12 cellular contexts compared by ENCODE assay signal in the genomic region with DNA sequence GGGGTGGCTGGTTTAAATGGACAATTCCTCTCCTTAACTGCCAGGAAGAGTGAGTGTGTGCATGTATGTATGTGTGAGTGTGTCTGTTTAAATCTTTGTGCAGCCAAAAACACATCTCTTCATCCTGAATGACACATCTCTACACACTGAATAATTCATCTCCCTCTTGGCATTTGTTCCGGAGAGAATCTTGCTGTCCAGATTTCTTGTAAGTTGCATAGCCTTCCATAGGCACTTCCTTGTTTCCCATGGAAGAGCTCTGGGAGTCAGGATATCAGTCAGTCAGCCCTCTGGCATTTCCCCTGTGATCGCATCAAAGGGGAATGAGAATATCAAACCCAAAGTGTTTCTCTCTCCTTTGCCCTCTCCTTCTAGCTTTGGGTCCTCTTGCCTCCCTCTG.
DNase-seq lines count a peak whose midpoint lies in the region; ATAC-seq, FAIRE-seq and TF ChIP-seq lines count a peak whose summit lies in the region.
"Had no signal": no experiment of that assay in that cellular context is flagged by ENCODE, and none has a peak within 500 bp of the region (broad histone marks: within the 10 kb centered on the region; RNA-seq: fewer than 3 reads in every experiment).

No MANE protein-coding gene starts in this region.

- TF ChIP-seq EP300 in upper lobe of left lung (IDR thresholded peaks at IDR 0.05), result no peak

- peak overlapping the region; percentile 90 for H3K27ac Mint-ChIP-seq in astrocyte (ENCODE audit: unreplicated experiment)

- TF ChIP-seq CTCF in HCT116 (IDR thresholded peaks at IDR 0.05 in 2 of 3, conservative IDR thresholded peaks at IDR 0.05 in 1 of 3; ENCODE audit: borderline replicate concordance in 1 of 3, insufficient read depth in 1 of 3, low read depth in 2 of 3, low read length in 2 of 3), result no peak
- TF ChIP-seq CTCF in astrocyte (IDR thresholded peaks at IDR 0.05; ENCODE audit: insufficient read depth, low read depth, low read length), result no peak
- TF ChIP-seq CTCF in upper lobe of left lung (IDR thresholded peaks at IDR 0.05), result no peak

- H3K9me3 Mint-ChIP-seq in astrocyte (ENCODE audit: unreplicated experiment), result no peaks in the 10 kb centered on the region

- CTCF ChIA-PET in HCT116 (lab: Charles Lee), result no interaction called here

- no peak overlapping the region for H3K4me3 Mint-ChIP-seq in astrocyte (ENCODE audit: unreplicated experiment)

- H3K9me2 ChIP-seq in HCT116 (ENCODE audit: insufficient read depth), result no peaks in the 10 kb centered on the region

- DNase-seq in HCT116 (ENCODE audit: low read depth, low spot score) (no peak), astrocyte (ENCODE audit: low read depth) (peak; percentile 85), hepatic stellate cell (ENCODE audit: low spot score) (peak; percentile 52), upper lobe of left lung (no peak), NCI-H1048 (lab: John Stamatoyannopoulos, UW) (no peak), cerebellar nuclear complex (lab: John Stamatoyannopoulos, UW) (no peak)
- no peak for DNase-seq in stimulated activated naive CD4-positive, alpha-beta T cell treated with Interleukin-2 at 50 U/mL for 16 hours (lab: John Stamatoyannopoulos, UW)
- DNase-seq: activated CD4-positive, CD25-positive, alpha-beta regulatory T cell treated with anti-CD3 and anti-CD28 coated beads, Interleukin-2, amount 50 U/mL, for 72 hours; MM.1S; NK-92 treated with Interleukin-12 subunit alpha and Interleukin-12 subunit beta, amount 100 ng/mL, for 24 hours had no signal

- POLR2A ChIA-PET in HCT116 (lab: Charles Lee), result no interaction called here

- H3K27ac ChIP-seq in HCT116 (ENCODE audit: low read depth, low read length) (peak overlapping the region; percentile 7; the same call in 1 of the 2 replicates), astrocyte (ENCODE audit: low read depth, low read length) (peak overlapping the region; percentile 75), upper lobe of left lung (peak overlapping the region; percentile 25 to 61 (median 46))

- H3K79me2 ChIP-seq in HCT116 (ENCODE audit: insufficient read depth, low read length) (peaks cover 83% of the 10 kb centered on the region), astrocyte (ENCODE audit: insufficient read depth, low read length) (no peaks in the 10 kb centered on the region)

- no peak for ATAC-seq in HCT116
- ATAC-seq in upper lobe of left lung (ENCODE audit: low FRiP score in 2 of 2), result no peak

- no peak overlapping the region for H2AFZ ChIP-seq in HCT116 (ENCODE audit: low read depth, low read length, poor library complexity, severe bottlenecking)
- H2AFZ ChIP-seq in astrocyte (ENCODE audit: low read depth, low read length), result peak overlapping the region; percentile 12

- H3K9ac ChIP-seq in HCT116 (ENCODE audit: low read length), result peak overlapping the region; percentile 7; the same call in 1 of the 2 replicates
- H3K9ac ChIP-seq in astrocyte (ENCODE audit: low read length), result peak overlapping the region; percentile 62

- H3K36me3 ChIP-seq in HCT116 (ENCODE audit: control insufficient read depth in 1 of 2, insufficient read depth in 2 of 2, low read length in 2 of 2) (no peaks in the 10 kb centered on the region), astrocyte (ENCODE audit: insufficient read depth, low read length) (no peaks in the 10 kb centered on the region), upper lobe of left lung (no peaks in the 10 kb centered on the region)

- no peak for TF ChIP-seq RAD21 in HCT116 (IDR thresholded peaks at IDR 0.05; ENCODE audit: low read depth)

- TF ChIP-seq POLR2A in HCT116 (IDR thresholded peaks at IDR 0.05; ENCODE audit: borderline replicate concordance, extremely low read depth, insufficient read depth, insufficient read length), result no peak
- no peak for TF ChIP-seq POLR2A in upper lobe of left lung (IDR thresholded peaks at IDR 0.05)

- BruUV-seq in HCT116 (replicated peaks; lab: Mats Ljungman, UMichigan), result no TSS peak

- H3K4me1 Mint-ChIP-seq in astrocyte (ENCODE audit: low read depth, unreplicated experiment), result peaks cover 43% of the 10 kb centered on the region

- H3K9me3 ChIP-seq in HCT116 (ENCODE audit: control insufficient read depth in 1 of 2, insufficient read depth in 1 of 2, low read depth in 1 of 2, low read length in 2 of 2), result no peaks in the 10 kb centered on the region
- H3K9me3 ChIP-seq in astrocyte (ENCODE audit: insufficient read depth, low read depth, low read length), result no peaks in the 10 kb centered on the region
- no peaks in the 10 kb centered on the region for H3K9me3 ChIP-seq in upper lobe of left lung
- H3K9me3 ChIP-seq: mucosa of descending colon had no signal

- FAIRE-seq in astrocyte (lab: Jason Lieb, UNC), result peak; percentile 87
- FAIRE-seq: endometrium had no signal

- H3K27me3 ChIP-seq in HCT116 (ENCODE audit: insufficient read depth, low read length) (no peaks in the 10 kb centered on the region), astrocyte (ENCODE audit: insufficient read depth, low read length) (no peaks in the 10 kb centered on the region), upper lobe of left lung (no peaks in the 10 kb centered on the region)

- WGBS in upper lobe of left lung, 2 donors, result 43 to 48% methylated on average over 2 of the region's 2 CpGs

- intact Hi-C loops in HCT116 (cut with micrococcal nuclease), result no loop called here

- H3K4me1 ChIP-seq in HCT116 (ENCODE audit: control insufficient read depth in 1 of 2, insufficient read depth in 2 of 2, low read length in 2 of 2), result peaks cover 27 to 54% of the 10 kb centered on the region in 2 experiments
- peaks cover 31% of the 10 kb centered on the region for H3K4me1 ChIP-seq in astrocyte (ENCODE audit: insufficient read depth, low read length)
- H3K4me1 ChIP-seq in upper lobe of left lung, result peaks cover 0 to 29% (median 11%) of the 10 kb centered on the region in 4 donors

- RAD21 ChIA-PET in HCT116 (lab: Charles Lee; ENCODE audit: low non-redundant PET in 1 of 2, low total read pairs in 2 of 2, uncharacterized antibody in 2 of 2, unreplicated experiment in 2 of 2), result no interaction called here

- no peaks in the 10 kb centered on the region for H3K27me3 Mint-ChIP-seq in astrocyte (ENCODE audit: low read depth, unreplicated experiment)

- H3K36me3 Mint-ChIP-seq in astrocyte (ENCODE audit: low read depth, unreplicated experiment), result peaks cover under 1% of the 10 kb centered on the region

- peak overlapping the region; percentile 34 for H3K4me2 ChIP-seq in HCT116 (ENCODE audit: low read length)
- peak overlapping the region; percentile 74 for H3K4me2 ChIP-seq in astrocyte (ENCODE audit: low read length)

- H4K20me1 ChIP-seq in HCT116 (ENCODE audit: insufficient read depth) (peaks cover 5% of the 10 kb centered on the region; the same call in 1 of the 2 replicates), astrocyte (ENCODE audit: insufficient read depth, low read length) (no peaks in the 10 kb centered on the region)

- H3K4me3 ChIP-seq in HCT116 (replicated peaks in 1 of 2; ENCODE audit: low read depth in 1 of 2, low read length in 2 of 2) (no peak overlapping the region), astrocyte (ENCODE audit: insufficient read depth, low read depth, low read length) (peak overlapping the region; percentile 3), upper lobe of left lung (no peak overlapping the region)
- H3K4me3 ChIP-seq: mucosa of descending colon had no signal

TF ChIP-seq in HCT116, 20 proteins besides CTCF, POLR2A, EP300 and RAD21 (continues in another document):
- no peak for TF ChIP-seq TCF7L2 (IDR thresholded peaks at IDR 0.05; ENCODE audit: borderline replicate concordance, extremely low read depth, insufficient read depth, insufficient read length)
- TF ChIP-seq POLR2AphosphoS5 (IDR thresholded peaks at IDR 0.05; ENCODE audit: low read depth, low read length), result no peak
- TF ChIP-seq FOSL1 (IDR thresholded peaks at IDR 0.05; ENCODE audit: low read depth), result no peak
- TF ChIP-seq ZNF274 (IDR thresholded peaks at IDR 0.05; ENCODE audit: low read depth, low read length), result no peak
- no peak for TF ChIP-seq ZBTB33 (IDR thresholded peaks at IDR 0.05; ENCODE audit: extremely low read depth, insufficient replicate concordance, low read length)
- no peak for TF ChIP-seq MAX (IDR thresholded peaks at IDR 0.05)
- no peak for TF ChIP-seq ZFX (IDR thresholded peaks at IDR 0.05)
- no peak for TF ChIP-seq EZH2 (IDR thresholded peaks at IDR 0.05)
- no peak for TF ChIP-seq SRF (IDR thresholded peaks at IDR 0.05; ENCODE audit: low read depth)
- TF ChIP-seq ELF1 (IDR thresholded peaks at IDR 0.05; ENCODE audit: borderline replicate concordance, low read depth), result no peak
- TF ChIP-seq, protein P1, sequence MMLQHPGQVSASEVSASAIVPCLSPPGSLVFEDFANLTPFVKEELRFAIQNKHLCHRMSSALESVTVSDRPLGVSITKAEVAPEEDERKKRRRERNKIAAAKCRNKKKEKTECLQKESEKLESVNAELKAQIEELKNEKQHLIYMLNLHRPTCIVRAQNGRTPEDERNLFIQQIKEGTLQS (IDR thresholded peaks at IDR 0.05), result no peak
- no peak for TF ChIP-seq EGR1 (IDR thresholded peaks at IDR 0.05; ENCODE audit: low read depth)
- TF ChIP-seq SP1 (IDR thresholded peaks at IDR 0.05; ENCODE audit: low read depth), result no peak
- no peak for TF ChIP-seq EZH2phosphoT487 (IDR thresholded peaks at IDR 0.05; ENCODE audit: borderline replicate concordance)
- TF ChIP-seq CEBPB (IDR thresholded peaks at IDR 0.05; ENCODE audit: low read depth), result no peak

Comparison
In these comparisons a context has a peak if more than half of its experiments do, and no peak if none do; other contexts are left out.
1. DNase-seq: peak in astrocyte (single experiment) and hepatic stellate cell (single experiment); none in HCT116 (single experiment), upper lobe of left lung (0 of 2), NCI-H1048 (single experiment), cerebellar nuclear complex (0 of 2) and stimulated activated naive CD4-positive, alpha-beta T cell treated with Interleukin-2 at 50 U/mL for 16 hours (single experiment).
2. H3K27ac ChIP-seq: peak in every context shown above with its lines; median percentile 75 in astrocyte; 46 in upper lobe of left lung; 7 in HCT116.